ENCODE assay signal across 1 cellular context in the genomic region with DNA sequence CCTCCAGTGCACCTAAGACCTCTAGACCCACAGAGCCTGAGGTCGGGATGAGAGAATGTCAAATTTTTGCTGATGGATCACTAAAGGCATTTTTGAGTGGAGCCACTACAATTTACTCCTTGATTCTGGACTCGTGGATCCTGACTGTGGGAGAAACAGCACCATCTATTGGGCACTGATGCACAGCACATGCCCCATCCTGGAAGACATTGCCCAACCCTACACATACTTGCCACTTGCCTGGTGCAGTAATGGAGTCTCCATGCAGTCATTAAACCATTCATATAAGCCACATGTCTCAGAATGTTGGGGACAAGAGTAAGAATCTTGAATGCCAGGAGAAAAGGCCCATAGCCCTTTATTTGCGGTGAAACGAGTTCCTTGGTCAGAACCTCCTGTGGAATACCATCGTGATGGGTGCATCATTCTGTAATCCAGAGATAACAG.
TF ChIP-seq lines count a peak whose summit lies in the region.

No MANE protein-coding gene starts in this region.

TF ChIP-seq in H1, 55 proteins besides CTCF, POLR2A, EP300 and RAD21:
- TF ChIP-seq, protein P1, sequence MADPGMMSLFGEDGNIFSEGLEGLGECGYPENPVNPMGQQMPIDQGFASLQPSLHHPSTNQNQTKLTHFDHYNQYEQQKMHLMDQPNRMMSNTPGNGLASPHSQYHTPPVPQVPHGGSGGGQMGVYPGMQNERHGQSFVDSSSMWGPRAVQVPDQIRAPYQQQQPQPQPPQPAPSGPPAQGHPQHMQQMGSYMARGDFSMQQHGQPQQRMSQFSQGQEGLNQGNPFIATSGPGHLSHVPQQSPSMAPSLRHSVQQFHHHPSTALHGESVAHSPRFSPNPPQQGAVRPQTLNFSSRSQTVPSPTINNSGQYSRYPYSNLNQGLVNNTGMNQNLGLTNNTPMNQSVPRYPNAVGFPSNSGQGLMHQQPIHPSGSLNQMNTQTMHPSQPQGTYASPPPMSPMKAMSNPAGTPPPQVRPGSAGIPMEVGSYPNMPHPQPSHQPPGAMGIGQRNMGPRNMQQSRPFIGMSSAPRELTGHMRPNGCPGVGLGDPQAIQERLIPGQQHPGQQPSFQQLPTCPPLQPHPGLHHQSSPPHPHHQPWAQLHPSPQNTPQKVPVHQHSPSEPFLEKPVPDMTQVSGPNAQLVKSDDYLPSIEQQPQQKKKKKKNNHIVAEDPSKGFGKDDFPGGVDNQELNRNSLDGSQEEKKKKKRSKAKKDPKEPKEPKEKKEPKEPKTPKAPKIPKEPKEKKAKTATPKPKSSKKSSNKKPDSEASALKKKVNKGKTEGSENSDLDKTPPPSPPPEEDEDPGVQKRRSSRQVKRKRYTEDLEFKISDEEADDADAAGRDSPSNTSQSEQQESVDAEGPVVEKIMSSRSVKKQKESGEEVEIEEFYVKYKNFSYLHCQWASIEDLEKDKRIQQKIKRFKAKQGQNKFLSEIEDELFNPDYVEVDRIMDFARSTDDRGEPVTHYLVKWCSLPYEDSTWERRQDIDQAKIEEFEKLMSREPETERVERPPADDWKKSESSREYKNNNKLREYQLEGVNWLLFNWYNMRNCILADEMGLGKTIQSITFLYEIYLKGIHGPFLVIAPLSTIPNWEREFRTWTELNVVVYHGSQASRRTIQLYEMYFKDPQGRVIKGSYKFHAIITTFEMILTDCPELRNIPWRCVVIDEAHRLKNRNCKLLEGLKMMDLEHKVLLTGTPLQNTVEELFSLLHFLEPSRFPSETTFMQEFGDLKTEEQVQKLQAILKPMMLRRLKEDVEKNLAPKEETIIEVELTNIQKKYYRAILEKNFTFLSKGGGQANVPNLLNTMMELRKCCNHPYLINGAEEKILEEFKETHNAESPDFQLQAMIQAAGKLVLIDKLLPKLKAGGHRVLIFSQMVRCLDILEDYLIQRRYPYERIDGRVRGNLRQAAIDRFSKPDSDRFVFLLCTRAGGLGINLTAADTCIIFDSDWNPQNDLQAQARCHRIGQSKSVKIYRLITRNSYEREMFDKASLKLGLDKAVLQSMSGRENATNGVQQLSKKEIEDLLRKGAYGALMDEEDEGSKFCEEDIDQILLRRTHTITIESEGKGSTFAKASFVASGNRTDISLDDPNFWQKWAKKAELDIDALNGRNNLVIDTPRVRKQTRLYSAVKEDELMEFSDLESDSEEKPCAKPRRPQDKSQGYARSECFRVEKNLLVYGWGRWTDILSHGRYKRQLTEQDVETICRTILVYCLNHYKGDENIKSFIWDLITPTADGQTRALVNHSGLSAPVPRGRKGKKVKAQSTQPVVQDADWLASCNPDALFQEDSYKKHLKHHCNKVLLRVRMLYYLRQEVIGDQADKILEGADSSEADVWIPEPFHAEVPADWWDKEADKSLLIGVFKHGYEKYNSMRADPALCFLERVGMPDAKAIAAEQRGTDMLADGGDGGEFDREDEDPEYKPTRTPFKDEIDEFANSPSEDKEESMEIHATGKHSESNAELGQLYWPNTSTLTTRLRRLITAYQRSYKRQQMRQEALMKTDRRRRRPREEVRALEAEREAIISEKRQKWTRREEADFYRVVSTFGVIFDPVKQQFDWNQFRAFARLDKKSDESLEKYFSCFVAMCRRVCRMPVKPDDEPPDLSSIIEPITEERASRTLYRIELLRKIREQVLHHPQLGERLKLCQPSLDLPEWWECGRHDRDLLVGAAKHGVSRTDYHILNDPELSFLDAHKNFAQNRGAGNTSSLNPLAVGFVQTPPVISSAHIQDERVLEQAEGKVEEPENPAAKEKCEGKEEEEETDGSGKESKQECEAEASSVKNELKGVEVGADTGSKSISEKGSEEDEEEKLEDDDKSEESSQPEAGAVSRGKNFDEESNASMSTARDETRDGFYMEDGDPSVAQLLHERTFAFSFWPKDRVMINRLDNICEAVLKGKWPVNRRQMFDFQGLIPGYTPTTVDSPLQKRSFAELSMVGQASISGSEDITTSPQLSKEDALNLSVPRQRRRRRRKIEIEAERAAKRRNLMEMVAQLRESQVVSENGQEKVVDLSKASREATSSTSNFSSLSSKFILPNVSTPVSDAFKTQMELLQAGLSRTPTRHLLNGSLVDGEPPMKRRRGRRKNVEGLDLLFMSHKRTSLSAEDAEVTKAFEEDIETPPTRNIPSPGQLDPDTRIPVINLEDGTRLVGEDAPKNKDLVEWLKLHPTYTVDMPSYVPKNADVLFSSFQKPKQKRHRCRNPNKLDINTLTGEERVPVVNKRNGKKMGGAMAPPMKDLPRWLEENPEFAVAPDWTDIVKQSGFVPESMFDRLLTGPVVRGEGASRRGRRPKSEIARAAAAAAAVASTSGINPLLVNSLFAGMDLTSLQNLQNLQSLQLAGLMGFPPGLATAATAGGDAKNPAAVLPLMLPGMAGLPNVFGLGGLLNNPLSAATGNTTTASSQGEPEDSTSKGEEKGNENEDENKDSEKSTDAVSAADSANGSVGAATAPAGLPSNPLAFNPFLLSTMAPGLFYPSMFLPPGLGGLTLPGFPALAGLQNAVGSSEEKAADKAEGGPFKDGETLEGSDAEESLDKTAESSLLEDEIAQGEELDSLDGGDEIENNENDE (IDR thresholded peaks at IDR 0.05; ENCODE audit: insufficient replicate concordance, low read length): no peak
- TF ChIP-seq CEBPB (IDR thresholded peaks at IDR 0.05; ENCODE audit: low read depth, low read length) (peak; percentile 80), EZH2 (IDR thresholded peaks at IDR 0.05; ENCODE audit: low read depth, low read length, severe bottlenecking) (no peak)
TF ChIP-seq in H1: peak in this region for 1.
